Comparison of ENCODE assay signal across 20 cellular contexts in genomic region chr1:121546830-121547680, GRCh38.
A peak's percentile ranks its signal among the peaks of the same experiment; 100 is the strongest.
DNase-seq lines count a peak whose midpoint lies in the region; ATAC-seq and FAIRE-seq lines count a peak whose summit lies in the region.
"Had no signal": no experiment of that assay in that cellular context is flagged by ENCODE, and none has a peak within 500 bp of the region (broad histone marks: within the 10 kb centered on the region; RNA-seq: fewer than 3 reads in every experiment).

No MANE protein-coding gene starts in this region.

- no peaks in the 10 kb centered on the region for H3K36me3 Mint-ChIP-seq in activated naive CD4-positive, alpha-beta T cell treated with anti-CD3 and anti-CD28 coated beads, Interleukin-2, amount 50 U/mL, for 24 hours
- H3K36me3 Mint-ChIP-seq: IgD-negative memory B cell had no signal

- no peaks in the 10 kb centered on the region for H3K9me3 ChIP-seq in neuronal stem cell (replicated peaks in 1 of 2; ENCODE audit: control insufficient read depth in 2 of 2, insufficient read depth in 1 of 2, low read depth in 1 of 2, low read length in 2 of 2)

- H3K4ac ChIP-seq in neuronal stem cell (ENCODE audit: low read length): no peak overlapping the region

- no peak overlapping the region for H2BK5ac ChIP-seq in neuronal stem cell (ENCODE audit: low read length)

- no peak overlapping the region for H3K9ac ChIP-seq in neuronal stem cell (ENCODE audit: low read depth, low read length, poor library complexity)

- no peak overlapping the region for H2BK120ac ChIP-seq in neuronal stem cell (ENCODE audit: low read depth, low read length)

- H3K27me3 ChIP-seq in neuronal stem cell (ENCODE audit: control insufficient read depth in 3 of 3, insufficient read depth in 3 of 3, low read depth in 1 of 3, low read length in 3 of 3): no peaks in the 10 kb centered on the region

- no peak overlapping the region for H3K4me3 ChIP-seq in neuronal stem cell (ENCODE audit: low read length in 2 of 2)

- no peak overlapping the region for H3K4me3 Mint-ChIP-seq in activated naive CD4-positive, alpha-beta T cell treated with anti-CD3 and anti-CD28 coated beads, Interleukin-2, amount 50 U/mL, for 24 hours
- H3K4me3 Mint-ChIP-seq: activated B cell treated with CpG ODN at 0.5 μM for 24 hours; activated naive CD4-positive, alpha-beta T cell treated with anti-CD3 and anti-CD28 coated beads, Interleukin-2, amount 10 ng/mL, durations not matched to agents 7 days and 5 days; IgD-negative memory B cell; neural crest cell had no signal

- no peak overlapping the region for H2AK5ac ChIP-seq in neuronal stem cell (ENCODE audit: low read depth, low read length)

- H3K4me1 Mint-ChIP-seq in activated naive CD4-positive, alpha-beta T cell treated with anti-CD3 and anti-CD28 coated beads, Interleukin-2, amount 50 U/mL, for 24 hours: peaks cover 43% of the 10 kb centered on the region
- H3K4me1 Mint-ChIP-seq: neural crest cell had no signal

- no peak overlapping the region for H4K91ac ChIP-seq in neuronal stem cell (ENCODE audit: low read depth, low read length, poor library complexity)

- no peak for DNase-seq in activated naive CD4-positive, alpha-beta T cell (lab: John Stamatoyannopoulos, UW)
- DNase-seq in NCI-H774 (lab: John Stamatoyannopoulos, UW) (peak; percentile 10), epithelial cell of prostate (ENCODE audit: low read depth, low spot score) (peak; percentile 60), urothelium cell line (ENCODE audit: low spot score) (no peak), neuronal stem cell (ENCODE audit: low spot score) (no peak)
- no peak for DNase-seq in activated CD4-positive, alpha-beta T cell treated with anti-CD3 and anti-CD28 coated beads for 1 hour
- DNase-seq: activated B cell treated with CpG ODN at 0.5 μM for 24 hours; activated naive CD4-positive, alpha-beta T cell treated with anti-CD3 and anti-CD28 coated beads, Interleukin-2, amount 10 ng/mL, durations not matched to agents 7 days and 5 days; Calu3; effector memory CD4-positive, alpha-beta T cell; GOT3; mesendoderm; NCI-H1417; NCI-H510A treated with DMSO at 0.1 percent for 48 hours; right cardiac atrium; RPMI8226 had no signal

- no peaks in the 10 kb centered on the region for H3K27me3 Mint-ChIP-seq in activated naive CD4-positive, alpha-beta T cell treated with anti-CD3 and anti-CD28 coated beads, Interleukin-2, amount 50 U/mL, for 24 hours
- H3K27me3 Mint-ChIP-seq: activated B cell treated with CpG ODN at 0.5 μM for 24 hours; activated naive CD4-positive, alpha-beta T cell treated with anti-CD3 and anti-CD28 coated beads, Interleukin-2, amount 10 ng/mL, durations not matched to agents 7 days and 5 days had no signal

- H2BK12ac ChIP-seq in neuronal stem cell (ENCODE audit: low read length): no peak overlapping the region

- H2BK15ac ChIP-seq in neuronal stem cell (ENCODE audit: low read length): no peak overlapping the region

- H3K18ac ChIP-seq in neuronal stem cell (ENCODE audit: low read length): no peak overlapping the region

- peak overlapping the region; percentile 64 for H3K27ac ChIP-seq in epithelial cell of prostate
- H3K27ac ChIP-seq in neuronal stem cell (replicated peaks; ENCODE audit: low read length): no peak overlapping the region

- H3K23ac ChIP-seq in neuronal stem cell (ENCODE audit: low read depth, low read length, poor library complexity): no peak overlapping the region

- H3K27ac Mint-ChIP-seq in activated naive CD4-positive, alpha-beta T cell treated with anti-CD3 and anti-CD28 coated beads, Interleukin-2, amount 50 U/mL, for 24 hours: peak overlapping the region; percentile 33
- H3K27ac Mint-ChIP-seq: activated B cell treated with CpG ODN at 0.5 μM for 24 hours; activated naive CD4-positive, alpha-beta T cell treated with anti-CD3 and anti-CD28 coated beads, Interleukin-2, amount 10 ng/mL, durations not matched to agents 7 days and 5 days; IgD-negative memory B cell had no signal

- peak; percentile 96 for FAIRE-seq in urothelium cell line (lab: Jason Lieb, UNC)

- H3K9me3 Mint-ChIP-seq in activated naive CD4-positive, alpha-beta T cell treated with anti-CD3 and anti-CD28 coated beads, Interleukin-2, amount 50 U/mL, for 24 hours: peaks cover 6% of the 10 kb centered on the region
- H3K9me3 Mint-ChIP-seq: neural crest cell had no signal

- no peaks in the 10 kb centered on the region for H3K79me1 ChIP-seq in neuronal stem cell (ENCODE audit: low read depth, low read length)

- no peak overlapping the region for H2AFZ ChIP-seq in neuronal stem cell (ENCODE audit: low read length)

- WGBS in neuronal stem cell (ENCODE audit: extremely low coverage in 2 of 2, insufficient read length in 2 of 2, insufficient replicate concordance in 1 of 2), 2 donors: no CpG with 5 or more reads among the region's 3 CpGs

- H3K4me1 ChIP-seq in neuronal stem cell (ENCODE audit: control insufficient read depth in 2 of 2, insufficient read depth in 1 of 2, low read depth in 1 of 2, low read length in 2 of 2): no peaks in the 10 kb centered on the region

- H3K36me3 ChIP-seq in neuronal stem cell (replicated peaks in 1 of 2; ENCODE audit: control insufficient read depth in 2 of 2, insufficient read depth in 2 of 2, low read length in 2 of 2): no peaks in the 10 kb centered on the region

- no peak for ATAC-seq in HG02763 (IDR thresholded peaks at IDR 0.05; ENCODE audit: unreplicated experiment)
- ATAC-seq: right cardiac atrium had no signal

- H3K4me2 ChIP-seq in neuronal stem cell (ENCODE audit: insufficient read depth, low read length, poor library complexity, severe bottlenecking): no peak overlapping the region

- no peak overlapping the region for H3K14ac ChIP-seq in neuronal stem cell (ENCODE audit: low read length)

- no peak overlapping the region for H4K8ac ChIP-seq in neuronal stem cell (ENCODE audit: low read depth, low read length)

Comparison
In these comparisons a context has a peak if more than half of its experiments do, and no peak if none do; other contexts are left out.
1. DNase-seq: peak in NCI-H774 (single experiment) and epithelial cell of prostate (single experiment); none in activated naive CD4-positive, alpha-beta T cell (0 of 4), urothelium cell line (single experiment), activated CD4-positive, alpha-beta T cell treated with anti-CD3 and anti-CD28 coated beads for 1 hour (single experiment) and neuronal stem cell (single experiment).